Comparison of ENCODE assay signal across 13 cellular contexts in the genomic region with DNA sequence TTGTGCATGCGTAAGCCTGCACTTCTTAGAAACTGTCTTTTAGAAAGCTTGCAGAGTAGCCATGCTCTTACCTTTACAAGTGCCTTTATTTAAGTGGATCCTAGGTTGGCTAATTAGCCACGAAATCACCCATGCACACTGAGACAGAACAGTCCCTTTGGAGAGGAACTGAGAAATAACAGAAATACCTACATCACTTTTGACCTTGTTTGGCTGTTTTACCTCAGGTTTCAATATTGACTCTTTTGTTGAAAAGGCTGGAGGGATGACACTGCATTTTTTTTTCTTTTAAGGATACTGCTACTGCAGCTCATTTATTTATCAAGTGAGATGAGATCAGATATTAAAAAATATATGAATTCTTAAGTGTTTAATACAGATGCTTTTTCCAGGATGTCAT.
DNase-seq lines count a peak whose midpoint lies in the region; ATAC-seq, FAIRE-seq and TF ChIP-seq lines count a peak whose summit lies in the region.
"Had no signal": no experiment of that assay in that cellular context is flagged by ENCODE, and none has a peak within 500 bp of the region (broad histone marks: within the 10 kb centered on the region; RNA-seq: fewer than 3 reads in every experiment).

No MANE protein-coding gene starts in this region.

- H3K27ac ChIP-seq in PC-3 (ENCODE audit: low read length): no peak overlapping the region

- no peak overlapping the region for H3K4me2 ChIP-seq in PC-3 (ENCODE audit: low read length)

- no peak overlapping the region for H2AFZ ChIP-seq in PC-3 (ENCODE audit: low read length)

- no peaks in the 10 kb centered on the region for H3K79me2 ChIP-seq in PC-3 (ENCODE audit: low read length)

- no peak for DNase-seq in GM12891 (ENCODE audit: insufficient read length, low spot score)
- peak; percentile 2 for DNase-seq in adipocyte (ENCODE audit: low read depth)
- DNase-seq in cortex of kidney (lab: John Stamatoyannopoulos, UW): no peak
- no peak for DNase-seq in PC-3
- DNase-seq in NCI-H526 treated with DMSO at 0.1 percent for 48 hours (lab: John Stamatoyannopoulos, UW): no peak
- DNase-seq in NOMO-1 treated with dmso at 0.1 percent for 144 hours (lab: John Stamatoyannopoulos, UW; ENCODE audit: unreplicated experiment): no peak
- DNase-seq: activated naive CD4-positive, alpha-beta T cell treated with Interleukin-2 at 50 U/mL for 16 hours; C1 segment of cervical spinal cord; NCI-H2171; T1000 had no signal

- peak; percentile 35 for FAIRE-seq in GM12891 (lab: Jason Lieb, UNC)

- peaks cover 13% of the 10 kb centered on the region for H3K9me3 ChIP-seq in adipocyte (ENCODE audit: control insufficient read depth, low read length)
- no peaks in the 10 kb centered on the region for H3K9me3 ChIP-seq in PC-3 (ENCODE audit: low read length)

- ATAC-seq in GM19463 (IDR thresholded peaks at IDR 0.05; ENCODE audit: unreplicated experiment) (peak; percentile 31), HG03025 (IDR thresholded peaks at IDR 0.05; ENCODE audit: low FRiP score, unreplicated experiment) (peak; percentile 47), PC-3 (no peak)
- ATAC-seq: esophagus mucosa had no signal

- no peak for TF ChIP-seq POLR2A in GM12891 (IDR thresholded peaks at IDR 0.05; ENCODE audit: low read depth, low read length)

- H3F3A ChIP-seq in PC-3 (ENCODE audit: low read length, unreplicated experiment): no peaks in the 10 kb centered on the region

- peaks cover 43% of the 10 kb centered on the region for H3K27me3 ChIP-seq in adipocyte (replicated peaks; ENCODE audit: control insufficient read depth, insufficient read depth, low read length)
- peaks cover 5% of the 10 kb centered on the region; the same call in 1 of the 2 replicates for H3K27me3 ChIP-seq in PC-3 (ENCODE audit: low read length)

- no TSS peak for BruUV-seq in PC-3 (replicated peaks; lab: Mats Ljungman, UMichigan)

- H3K36me3 ChIP-seq in adipocyte (ENCODE audit: control insufficient read depth, insufficient read depth, low read length, severe bottlenecking) (no peaks in the 10 kb centered on the region), PC-3 (ENCODE audit: low read depth, low read length) (no peaks in the 10 kb centered on the region)

- H3K4me1 ChIP-seq in adipocyte (ENCODE audit: control insufficient read depth, insufficient read depth, low read length) (peaks cover 19% of the 10 kb centered on the region), PC-3 (ENCODE audit: insufficient read depth, low read length) (peaks cover 11% of the 10 kb centered on the region; the same call in 1 of the 2 replicates)

- intact Hi-C loops in PC-3 (cut with micrococcal nuclease): loop anchor here (2.0 kb wide), 1 partner anchor 57 kb away; no protein-coding TSS in a partner anchor

- H3K9ac ChIP-seq in adipocyte (ENCODE audit: low read length) (no peak overlapping the region), PC-3 (ENCODE audit: low read length) (no peak overlapping the region)

- POLR2A ChIA-PET in PC-3 (lab: Charles Lee; ENCODE audit: unreplicated experiment): no interaction called here

- CTCF ChIA-PET in PC-3 (lab: Charles Lee): no interaction called here

- 0 out of 2 replicates have a peak, but pooled peaks cover 3% of the 10 kb centered on the region for H4K20me1 ChIP-seq in PC-3 (ENCODE audit: low read length)

- no peak overlapping the region for H3K4me3 ChIP-seq in adipocyte (ENCODE audit: low read length)
- H3K4me3 ChIP-seq in PC-3 (ENCODE audit: low read length): no peak overlapping the region

- TF ChIP-seq CTCF in PC-3 (conservative IDR thresholded peaks at IDR 0.05; ENCODE audit: low read depth, low read length): no peak

- H3K9me2 ChIP-seq in PC-3 (replicated peaks; ENCODE audit: low read length): no peaks in the 10 kb centered on the region

TF ChIP-seq in GM12891, 5 proteins besides CTCF, POLR2A, EP300 and RAD21:
- TF ChIP-seq POU2F2 (IDR thresholded peaks at IDR 0.05; ENCODE audit: low read depth, low read length): no peak
- TF ChIP-seq PAX5 (IDR thresholded peaks at IDR 0.05; ENCODE audit: insufficient read depth, low read length, severe bottlenecking): peak; percentile 24
- TF ChIP-seq POLR2AphosphoS5 (IDR thresholded peaks at IDR 0.05; ENCODE audit: low read depth, low read length): no peak
- peak; percentile 97 for TF ChIP-seq SPI1 (IDR thresholded peaks at IDR 0.05; ENCODE audit: low read depth, low read length)
TF ChIP-seq in GM12891: peak in this region for 2.
